Comparison of ENCODE assay signal across 8 cellular contexts in the genomic region with DNA sequence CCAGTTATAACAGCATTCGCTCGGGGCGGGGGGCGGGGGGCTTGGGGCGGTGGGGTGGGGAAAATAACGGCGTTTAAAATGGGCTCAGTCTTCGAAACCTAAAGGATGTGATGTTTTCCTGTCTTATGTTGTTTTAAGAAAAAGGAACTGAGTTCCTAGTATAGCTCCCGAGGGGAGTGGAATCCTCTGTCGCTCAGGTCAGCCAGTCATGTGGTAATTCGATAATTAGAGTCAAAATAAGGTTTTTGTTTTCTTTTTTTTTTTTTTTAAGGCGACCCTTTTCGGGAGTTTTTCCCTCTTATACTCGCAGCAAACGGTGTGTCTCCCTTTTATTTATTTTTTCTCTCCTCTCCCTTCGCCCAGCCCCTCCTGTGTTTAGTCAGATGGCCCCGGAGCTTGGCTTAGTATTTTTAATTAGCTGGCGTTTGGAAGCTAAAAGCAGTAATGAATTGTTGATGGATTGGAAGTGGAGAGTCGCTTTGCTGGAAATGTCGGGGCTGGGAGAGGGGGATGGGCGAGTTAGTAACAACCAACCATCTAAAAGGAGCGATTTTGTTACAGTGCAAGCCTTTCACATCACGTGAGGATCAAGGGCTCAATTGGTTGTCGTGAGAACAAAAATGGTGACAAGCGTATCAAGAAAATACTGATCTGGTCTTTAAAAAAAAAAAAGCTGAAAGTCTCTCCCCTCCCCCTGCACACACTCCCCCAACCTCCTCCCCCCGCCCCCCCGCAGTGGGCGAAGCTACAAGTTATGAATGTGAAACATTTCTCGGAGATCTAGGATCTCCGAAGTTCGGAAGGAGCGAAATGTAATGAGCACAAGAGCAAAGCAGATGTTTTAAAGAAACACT.
A peak's percentile ranks its signal among the peaks of the same experiment; 100 is the strongest.
DNase-seq lines count a peak whose midpoint lies in the region; ATAC-seq lines count a peak whose summit lies in the region.

No MANE protein-coding gene starts in this region.

- peak; percentile 29 for ATAC-seq in HG03045 (IDR thresholded peaks at IDR 0.05; ENCODE audit: unreplicated experiment)
- no peak for ATAC-seq in HG03457 (IDR thresholded peaks at IDR 0.05; ENCODE audit: unreplicated experiment)

- peak; percentile 40 for DNase-seq in ELR (ENCODE audit: low read depth)
- peak; percentile 92 for DNase-seq in NCI-H526 (lab: John Stamatoyannopoulos, UW)
- peak; percentile 95 for DNase-seq in astrocyte of the hippocampus (ENCODE audit: low read depth, low spot score)
- DNase-seq in hepatic stellate cell (ENCODE audit: low spot score) = peak; percentile 57
- peak; percentile 96 for DNase-seq in pons (ENCODE audit: low spot score)
- DNase-seq in GM03348 (ENCODE audit: low spot score) = no peak
